Comparison of ENCODE assay signal across 31 cellular contexts in the genomic region with DNA sequence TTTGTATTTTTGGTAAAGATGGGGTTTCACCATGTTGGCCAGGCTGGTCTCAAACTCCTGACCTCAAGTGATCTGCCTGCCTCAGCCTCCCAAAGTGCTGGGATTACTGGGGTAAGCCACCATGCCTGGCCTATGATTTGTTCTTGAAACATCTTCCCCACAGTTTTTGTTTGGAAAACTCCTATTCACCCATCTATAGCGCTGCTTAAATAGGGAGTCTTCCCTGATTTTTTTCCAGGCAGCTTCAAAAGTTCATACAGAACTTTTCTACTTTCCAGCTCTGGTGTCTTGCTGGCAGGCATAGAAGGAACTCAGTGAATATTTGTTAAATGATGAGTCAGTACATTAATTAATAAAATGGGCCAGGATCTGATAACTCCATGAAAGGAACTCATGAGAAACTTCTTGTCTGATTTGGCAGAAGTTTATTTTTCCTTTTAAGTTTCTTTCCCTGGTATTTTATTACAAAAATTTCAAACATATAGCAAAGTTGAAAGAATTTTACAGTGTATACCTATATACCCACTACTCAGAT. TPM values are rescaled to one million over a fixed set of nuclear protein-coding genes. Genes with fewer than 3 reads are reported as not detected.
"Had no signal": no experiment of that assay in that cellular context is flagged by ENCODE, and none has a peak within 500 bp of the region (broad histone marks: within the 10 kb centered on the region; RNA-seq: fewer than 3 reads in every experiment).

No MANE protein-coding gene starts in this region.

- H3K4me2 ChIP-seq: hepatocyte, neural progenitor cell had no signal

- H3K36me3 ChIP-seq: gastroesophageal sphincter, heart left ventricle, left lung, neural progenitor cell, spleen, tibial artery had no signal

- H3K9me3 ChIP-seq: testis had no signal

- DNase-seq: dorsolateral prefrontal cortex; effector CD8-positive, alpha-beta T cell; foreskin keratinocyte; heart left ventricle; kidney; left lung; mesendoderm; midbrain; naive thymus-derived CD4-positive, alpha-beta T cell; right cardiac atrium; spleen; stimulated activated CD4-positive, alpha-beta T cell treated with anti-CD3 and anti-CD28 coated beads, Interleukin-4, amount 100 ng/mL, for 4 hours; stimulated activated naive CD8-positive, alpha-beta T cell treated with anti-CD3 and anti-CD28 coated beads, Interleukin-15, Interleukin-2, amounts not matched to agents 100 U/mL and 50 U/mL, for 24 hours; substantia nigra; testis had no signal

- H3K4me3 Mint-ChIP-seq: endodermal cell; naive thymus-derived CD4-positive, alpha-beta T cell; nephron; neural progenitor cell; stimulated activated memory B cell treated with anti-CD40 and anti-IgM and Interleukin-4, amounts not matched to agents 10 μg/mL and 1 μg/mL and 100 μg/mL, for 72 hours; type B pancreatic cell had no signal

- H3K79me2 ChIP-seq: hepatocyte, parathyroid adenoma had no signal

- H2AFZ ChIP-seq: hepatocyte, neural progenitor cell, parathyroid adenoma had no signal

- ATAC-seq: esophagus mucosa; foreskin keratinocyte; gastroesophageal sphincter; heart left ventricle; left lung; naive thymus-derived CD4-positive, alpha-beta T cell; right cardiac atrium; stimulated activated memory B cell treated with anti-CD40 and anti-IgM and Interleukin-4, amounts not matched to agents 10 μg/mL and 1 μg/mL and 100 μg/mL, for 72 hours; stimulated activated naive CD8-positive, alpha-beta T cell treated with anti-CD3 and anti-CD28 coated beads, Interleukin-15, Interleukin-2, amounts not matched to agents 100 U/mL and 50 U/mL, for 24 hours had no signal

- H3K9me3 Mint-ChIP-seq: type B pancreatic cell had no signal

- H3K36me3 Mint-ChIP-seq: type B pancreatic cell had no signal

- H3K4me1 ChIP-seq: gastroesophageal sphincter, heart left ventricle, left lung, neural progenitor cell, parathyroid adenoma, spleen, testis, tibial artery had no signal

- H3K9ac ChIP-seq: neural progenitor cell, parathyroid adenoma had no signal

- H3K27me3 ChIP-seq: gastroesophageal sphincter, heart left ventricle, hepatocyte, left lung, neural progenitor cell, spleen, testis had no signal

- H3K4me3 ChIP-seq: dorsolateral prefrontal cortex, gastroesophageal sphincter, heart left ventricle, hepatocyte, left lung, neural progenitor cell, skin epidermis, spleen, testis, tibial artery had no signal

- H3K27ac Mint-ChIP-seq: endodermal cell; naive thymus-derived CD4-positive, alpha-beta T cell; nephron; neural progenitor cell; progenitor cell of endocrine pancreas; stimulated activated memory B cell treated with anti-CD40 and anti-IgM and Interleukin-4, amounts not matched to agents 10 μg/mL and 1 μg/mL and 100 μg/mL, for 72 hours; type B pancreatic cell had no signal

- H3K4me1 Mint-ChIP-seq: endodermal cell; naive thymus-derived CD4-positive, alpha-beta T cell; nephron; neural progenitor cell; stimulated activated memory B cell treated with anti-CD40 and anti-IgM and Interleukin-4, amounts not matched to agents 10 μg/mL and 1 μg/mL and 100 μg/mL, for 72 hours had no signal

- H3K27ac ChIP-seq: dorsolateral prefrontal cortex, epithelial cell of prostate, foreskin keratinocyte, gastroesophageal sphincter, heart left ventricle, hepatocyte, left lung, neural progenitor cell, parathyroid adenoma, skin epidermis, spleen, testis, tibial artery had no signal

RNA-seq across cellular contexts. Expression of a gene that starts 33.0 kb away (rescaled TPM):
- total RNA-seq: fibroblast of lung, lung microvascular endothelial cell, osteoblast had no signal
- polyA plus RNA-seq: fibroblast of lung had no signal
